ENCODE assay signal across 8 cellular contexts in genomic region chr17:32341857-32342602, GRCh38. TPM values are rescaled to one million over a fixed set of nuclear protein-coding genes. Genes with fewer than 3 reads are reported as not detected.
DNase-seq lines count a peak whose midpoint lies in the region; ATAC-seq and TF ChIP-seq lines count a peak whose summit lies in the region.

C17orf75 (minus strand) TSS chr17:32342173; CDS start chr17:32342139, 34 bp downstream.

- DNase-seq in CD1c-positive myeloid dendritic cell (ENCODE audit: extremely low spot score), result peak; percentile 58
- peak; percentile 83 for DNase-seq in HK-2 (ENCODE audit: unreplicated experiment)
- DNase-seq in OCI-M1 (lab: John Stamatoyannopoulos, UW), result peak; percentile 88
- DNase-seq in activated T-cell treated with anti-CD3 and anti-CD28 coated beads for 4 hours, result peak; percentile 77
- DNase-seq in epithelial cell of proximal tubule (ENCODE audit: low read depth), result no peak
- DNase-seq in mucosa of gallbladder (ENCODE audit: low spot score), result peak; percentile 75
- DNase-seq in stimulated activated CD8-positive, alpha-beta memory T cell treated with anti-CD3 and anti-CD28 coated beads, Interleukin-4, amount 100 ng/mL, for 24 hours (ENCODE audit: low read depth), result peak; percentile 69

- peak within 1 kb of the TSS; percentile 73 for H3K4me3 ChIP-seq in epithelial cell of proximal tubule (ENCODE audit: low read depth, low read length)

- TF ChIP-seq CTCF in epithelial cell of proximal tubule (conservative IDR thresholded peaks at IDR 0.05; ENCODE audit: low read depth, low read length), result no peak

- ATAC-seq in GM19395 (IDR thresholded peaks at IDR 0.05; ENCODE audit: unreplicated experiment), result peak; percentile 74

RNA-seq across cellular contexts. Expression of gene C17orf75, which starts in this region (rescaled TPM):
- 15.4 and 22.1 TPM in 2 replicates for total RNA-seq in epithelial cell of proximal tubule
- 22.7 TPM for total RNA-seq in mucosa of gallbladder
